ENCODE assay signal across 1 cellular context in the genomic region with DNA sequence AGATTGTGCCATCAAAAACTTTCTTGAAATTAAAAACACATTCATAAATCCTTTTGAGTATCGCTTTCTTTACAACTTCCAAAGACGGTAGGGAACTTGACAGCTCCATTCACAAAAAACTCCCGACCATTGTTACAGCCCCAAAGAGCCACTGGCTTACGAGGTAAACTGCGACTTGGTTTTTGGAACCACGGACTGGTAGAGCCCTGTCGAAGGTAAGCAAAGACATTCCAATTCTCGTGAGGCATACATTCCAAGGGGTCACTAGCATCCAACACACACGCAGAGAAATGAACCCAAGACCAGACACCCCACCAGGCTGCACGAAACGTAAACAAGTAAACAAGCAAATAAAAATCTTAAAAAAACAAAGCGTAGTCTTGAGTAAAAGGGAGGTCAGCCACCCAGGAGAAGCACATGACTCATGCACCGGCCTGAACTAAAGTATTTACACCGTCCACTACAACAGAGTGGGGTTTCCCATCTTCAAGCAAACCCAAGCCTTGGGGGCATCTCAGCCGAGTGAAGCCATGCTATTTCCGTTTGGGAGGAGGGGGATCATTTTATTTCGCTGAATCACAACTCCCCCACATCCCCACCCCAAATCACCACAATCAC.
A peak's percentile ranks its signal among the peaks of the same experiment; 100 is the strongest.
TF ChIP-seq lines count a peak whose summit lies in the region.

No MANE protein-coding gene starts in this region.

TF ChIP-seq in K562, 482 proteins besides CTCF, POLR2A, EP300 and RAD21 (continued from another document):
- no peak for TF ChIP-seq GABPA (tag; conservative IDR thresholded peaks at IDR 0.05; ENCODE audit: low read depth)
- no peak for TF ChIP-seq TCF7 (IDR thresholded peaks at IDR 0.05; ENCODE audit: borderline replicate concordance)
- no peak for TF ChIP-seq ZC3H4 (CRISPR knock-in tag; IDR thresholded peaks at IDR 0.05; ENCODE audit: borderline replicate concordance)
- TF ChIP-seq, protein P1, sequence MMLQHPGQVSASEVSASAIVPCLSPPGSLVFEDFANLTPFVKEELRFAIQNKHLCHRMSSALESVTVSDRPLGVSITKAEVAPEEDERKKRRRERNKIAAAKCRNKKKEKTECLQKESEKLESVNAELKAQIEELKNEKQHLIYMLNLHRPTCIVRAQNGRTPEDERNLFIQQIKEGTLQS (IDR thresholded peaks at IDR 0.05) = peak; percentile 42; the same call in 1 of the 2 replicates
- TF ChIP-seq, protein P1 (CRISPR knock-in tag; conservative IDR thresholded peaks at IDR 0.05) = no peak
- TF ChIP-seq ZNF785 (CRISPR knock-in tag; IDR thresholded peaks at IDR 0.05) = no peak
- TF ChIP-seq JUND (IDR thresholded peaks at IDR 0.05; ENCODE audit: borderline replicate concordance, low read depth, low read length) = 0 out of 2 replicates have a peak, but pooled peaks have one; percentile 47
- no peak for TF ChIP-seq JUND (tag; IDR thresholded peaks at IDR 0.05; ENCODE audit: borderline replicate concordance, low read depth, low read length)
- TF ChIP-seq, protein P2, sequence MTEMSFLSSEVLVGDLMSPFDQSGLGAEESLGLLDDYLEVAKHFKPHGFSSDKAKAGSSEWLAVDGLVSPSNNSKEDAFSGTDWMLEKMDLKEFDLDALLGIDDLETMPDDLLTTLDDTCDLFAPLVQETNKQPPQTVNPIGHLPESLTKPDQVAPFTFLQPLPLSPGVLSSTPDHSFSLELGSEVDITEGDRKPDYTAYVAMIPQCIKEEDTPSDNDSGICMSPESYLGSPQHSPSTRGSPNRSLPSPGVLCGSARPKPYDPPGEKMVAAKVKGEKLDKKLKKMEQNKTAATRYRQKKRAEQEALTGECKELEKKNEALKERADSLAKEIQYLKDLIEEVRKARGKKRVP (CRISPR knock-in tag; IDR thresholded peaks at IDR 0.05) = no peak
- no peak for TF ChIP-seq ZNF197 (CRISPR knock-in tag; IDR thresholded peaks at IDR 0.05; ENCODE audit: low read depth)
- no peak for TF ChIP-seq ZNF778 (CRISPR knock-in tag; IDR thresholded peaks at IDR 0.05)
- 0 out of 2 replicates have a peak, but pooled peaks have one; percentile 30 for TF ChIP-seq SMARCA4 (IDR thresholded peaks at IDR 0.05)
- no peak for TF ChIP-seq ZNF707 (CRISPR knock-in tag; conservative IDR thresholded peaks at IDR 0.05)
- no peak for TF ChIP-seq HDAC2 (IDR thresholded peaks at IDR 0.05)
- TF ChIP-seq STAT5B (CRISPR knock-in tag; IDR thresholded peaks at IDR 0.05) = no peak
- no peak for TF ChIP-seq IRF2 (CRISPR knock-in tag; IDR thresholded peaks at IDR 0.05)
- TF ChIP-seq, protein P3, sequence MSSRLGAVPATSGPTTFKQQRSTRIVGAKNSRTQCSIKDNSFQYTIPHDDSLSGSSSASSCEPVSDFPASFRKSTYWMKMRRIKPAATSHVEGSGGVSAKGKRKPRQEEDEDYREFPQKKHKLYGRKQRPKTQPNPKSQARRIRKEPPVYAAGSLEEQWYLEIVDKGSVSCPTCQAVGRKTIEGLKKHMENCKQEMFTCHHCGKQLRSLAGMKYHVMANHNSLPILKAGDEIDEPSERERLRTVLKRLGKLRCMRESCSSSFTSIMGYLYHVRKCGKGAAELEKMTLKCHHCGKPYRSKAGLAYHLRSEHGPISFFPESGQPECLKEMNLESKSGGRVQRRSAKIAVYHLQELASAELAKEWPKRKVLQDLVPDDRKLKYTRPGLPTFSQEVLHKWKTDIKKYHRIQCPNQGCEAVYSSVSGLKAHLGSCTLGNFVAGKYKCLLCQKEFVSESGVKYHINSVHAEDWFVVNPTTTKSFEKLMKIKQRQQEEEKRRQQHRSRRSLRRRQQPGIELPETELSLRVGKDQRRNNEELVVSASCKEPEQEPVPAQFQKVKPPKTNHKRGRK (tag; IDR thresholded peaks at IDR 0.05) = no peak
- TF ChIP-seq, protein P4, sequence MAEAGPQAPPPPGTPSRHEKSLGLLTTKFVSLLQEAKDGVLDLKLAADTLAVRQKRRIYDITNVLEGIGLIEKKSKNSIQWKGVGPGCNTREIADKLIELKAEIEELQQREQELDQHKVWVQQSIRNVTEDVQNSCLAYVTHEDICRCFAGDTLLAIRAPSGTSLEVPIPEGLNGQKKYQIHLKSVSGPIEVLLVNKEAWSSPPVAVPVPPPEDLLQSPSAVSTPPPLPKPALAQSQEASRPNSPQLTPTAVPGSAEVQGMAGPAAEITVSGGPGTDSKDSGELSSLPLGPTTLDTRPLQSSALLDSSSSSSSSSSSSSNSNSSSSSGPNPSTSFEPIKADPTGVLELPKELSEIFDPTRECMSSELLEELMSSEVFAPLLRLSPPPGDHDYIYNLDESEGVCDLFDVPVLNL (CRISPR knock-in tag; IDR thresholded peaks at IDR 0.05; ENCODE audit: low read depth) = no peak
- no peak for TF ChIP-seq CREM (IDR thresholded peaks at IDR 0.05; ENCODE audit: low read depth)
- TF ChIP-seq HSF4 (CRISPR knock-in tag; IDR thresholded peaks at IDR 0.05; ENCODE audit: borderline replicate concordance) = no peak
- TF ChIP-seq ZNF232 (CRISPR knock-in tag; IDR thresholded peaks at IDR 0.05) = no peak
- TF ChIP-seq C11orf30 (IDR thresholded peaks at IDR 0.05; ENCODE audit: low read depth) = no peak
- TF ChIP-seq ZNF140 (CRISPR knock-in tag; IDR thresholded peaks at IDR 0.05) = no peak
- TF ChIP-seq, protein P5, sequence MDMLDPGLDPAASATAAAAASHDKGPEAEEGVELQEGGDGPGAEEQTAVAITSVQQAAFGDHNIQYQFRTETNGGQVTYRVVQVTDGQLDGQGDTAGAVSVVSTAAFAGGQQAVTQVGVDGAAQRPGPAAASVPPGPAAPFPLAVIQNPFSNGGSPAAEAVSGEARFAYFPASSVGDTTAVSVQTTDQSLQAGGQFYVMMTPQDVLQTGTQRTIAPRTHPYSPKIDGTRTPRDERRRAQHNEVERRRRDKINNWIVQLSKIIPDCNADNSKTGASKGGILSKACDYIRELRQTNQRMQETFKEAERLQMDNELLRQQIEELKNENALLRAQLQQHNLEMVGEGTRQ (CRISPR knock-in tag; IDR thresholded peaks at IDR 0.05) = no peak
- TF ChIP-seq PHB (CRISPR knock-in tag; IDR thresholded peaks at IDR 0.05) = no peak
- TF ChIP-seq CREB1 (IDR thresholded peaks at IDR 0.05) = no peak
- TF ChIP-seq CREB1 (CRISPR knock-in tag; IDR thresholded peaks at IDR 0.05) = no peak
- TF ChIP-seq RBBP5 (IDR thresholded peaks at IDR 0.05; ENCODE audit: borderline replicate concordance, insufficient read depth, low read length, poor library complexity, severe bottlenecking) = no peak
- no peak for TF ChIP-seq KLF1 (tag; IDR thresholded peaks at IDR 0.05)
- TF ChIP-seq, protein P6, sequence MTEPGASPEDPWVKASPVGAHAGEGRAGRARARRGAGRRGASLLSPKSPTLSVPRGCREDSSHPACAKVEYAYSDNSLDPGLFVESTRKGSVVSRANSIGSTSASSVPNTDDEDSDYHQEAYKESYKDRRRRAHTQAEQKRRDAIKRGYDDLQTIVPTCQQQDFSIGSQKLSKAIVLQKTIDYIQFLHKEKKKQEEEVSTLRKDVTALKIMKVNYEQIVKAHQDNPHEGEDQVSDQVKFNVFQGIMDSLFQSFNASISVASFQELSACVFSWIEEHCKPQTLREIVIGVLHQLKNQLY (CRISPR knock-in tag; conservative IDR thresholded peaks at IDR 0.05) = no peak
- TF ChIP-seq ZC3H8 (IDR thresholded peaks at IDR 0.05) = no peak
- TF ChIP-seq SIX5 (IDR thresholded peaks at IDR 0.05; ENCODE audit: borderline replicate concordance in 1 of 2, insufficient read depth in 1 of 2, low read depth in 1 of 2, low read length in 2 of 2) = no peak
- no peak for TF ChIP-seq POLR2AphosphoS2 (IDR thresholded peaks at IDR 0.05; ENCODE audit: low read length)
- no peak for TF ChIP-seq ZNF699 (CRISPR knock-in tag; IDR thresholded peaks at IDR 0.05; ENCODE audit: insufficient replicate concordance)
- no peak for TF ChIP-seq SREBF1 (IDR thresholded peaks at IDR 0.05; ENCODE audit: borderline replicate concordance, low read depth, low read length)
- no peak for TF ChIP-seq THRAP3 (IDR thresholded peaks at IDR 0.05; ENCODE audit: borderline replicate concordance)
- TF ChIP-seq ZNF764 (CRISPR knock-in tag; IDR thresholded peaks at IDR 0.05; ENCODE audit: low read depth) = no peak
- no peak for TF ChIP-seq ZNF146 (CRISPR knock-in tag; IDR thresholded peaks at IDR 0.05; ENCODE audit: unreplicated experiment)
